ENCODE assay signal across 9 cellular contexts in the genomic region with DNA sequence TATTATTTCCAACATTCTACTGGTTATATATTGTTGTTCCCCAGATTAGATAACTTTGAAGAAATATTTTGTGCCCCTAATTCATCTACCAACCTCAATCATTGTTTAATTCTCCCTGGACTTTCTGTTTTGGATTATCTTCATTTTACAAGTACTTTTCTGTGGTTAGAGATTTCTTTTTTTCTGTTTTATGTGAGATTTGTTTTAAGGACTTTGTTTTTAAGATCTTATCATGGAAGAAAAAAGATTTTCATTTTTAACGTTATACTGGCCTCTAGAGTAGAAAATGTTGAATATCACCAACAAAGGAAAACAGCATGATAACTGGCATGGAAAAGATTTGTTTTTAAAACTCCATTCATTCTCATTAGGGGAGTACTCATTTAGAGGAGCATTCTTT.
DNase-seq lines count a peak whose midpoint lies in the region; ATAC-seq and TF ChIP-seq lines count a peak whose summit lies in the region.
"Had no signal": no experiment of that assay in that cellular context is flagged by ENCODE, and none has a peak within 500 bp of the region (broad histone marks: within the 10 kb centered on the region; RNA-seq: fewer than 3 reads in every experiment).

No MANE protein-coding gene starts in this region.

- peaks cover 2% of the 10 kb centered on the region for H3K4me1 Mint-ChIP-seq in T-helper 17 cell

- no peak overlapping the region for H3K4me3 ChIP-seq in PC-9
- H3K4me3 ChIP-seq in fibroblast of pulmonary artery (replicated peaks; ENCODE audit: low read depth, low read length), result no peak overlapping the region
- H3K4me3 ChIP-seq: BLaER1 treated with 17β-estradiol and CSF1 and Interleukin-3, amounts not matched to agents 10 nM and 100 nM had no signal

- TF ChIP-seq CTCF in PC-9 (conservative IDR thresholded peaks at IDR 0.05), result peak; percentile 72
- TF ChIP-seq CTCF in fibroblast of pulmonary artery (IDR thresholded peaks at IDR 0.05; ENCODE audit: low read length, missing control alignments), result peak; percentile 50

- CTCF ChIA-PET in PC-9 (lab: Charles Lee), result no interaction called here

- H3K27ac Mint-ChIP-seq in T-helper 17 cell, result no peak overlapping the region

- H3K36me3 Mint-ChIP-seq in T-helper 17 cell (ENCODE audit: low read depth), result no peaks in the 10 kb centered on the region

- no peaks in the 10 kb centered on the region for H4K20me1 ChIP-seq in PC-9 (ENCODE audit: insufficient read depth)
- H4K20me1 ChIP-seq: BLaER1 treated with 17β-estradiol and CSF1 and Interleukin-3, amounts not matched to agents 10 nM and 100 nM had no signal

- H3K79me2 ChIP-seq in PC-9 (ENCODE audit: low read depth), result no peaks in the 10 kb centered on the region

- peaks cover 13% of the 10 kb centered on the region for H3K4me1 ChIP-seq in PC-9 (replicated peaks; ENCODE audit: insufficient read depth)

- 0 out of 2 replicates have a peak overlapping the region, but pooled peaks have one; percentile 4 for H3K4me2 ChIP-seq in PC-9

- DNase-seq in DMS153 treated with DMSO at 0.1 percent for 48 hours (lab: John Stamatoyannopoulos, UW; ENCODE audit: unreplicated experiment) (peak; percentile 47), DMS153 (lab: John Stamatoyannopoulos, UW) (no peak), PC-9 (no peak), fibroblast of pulmonary artery (ENCODE audit: low read depth) (peak; percentile 77), stromal cell of bone marrow (ENCODE audit: low read depth) (peak; percentile 34), T-helper 17 cell (no peak)
- no peak for DNase-seq in activated naive CD4-positive, alpha-beta T cell (lab: John Stamatoyannopoulos, UW)
- DNase-seq in stimulated activated CD4-positive, alpha-beta T cell treated with anti-CD3 and anti-CD28 coated beads, Interleukin-1b, Interleukin-23, amount 100 ng/mL, for 48 hours, result no peak

- H3F3A ChIP-seq in PC-9 (ENCODE audit: insufficient read depth, low read depth), result no peaks in the 10 kb centered on the region

- no peak overlapping the region for H3K27ac ChIP-seq in PC-9

- intact Hi-C loops in PC-9 (cut with micrococcal nuclease; ENCODE audit: unreplicated experiment), result loop anchor here (1.0 to 5.0 kb wide), 6 partner anchors 548 to 1275 kb away; a partner anchor contains a TSS

- H3K27me3 Mint-ChIP-seq in T-helper 17 cell, result peaks cover 17% of the 10 kb centered on the region

- POLR2A ChIA-PET in PC-9 (lab: Charles Lee; ENCODE audit: unreplicated experiment), result no interaction called here

- no peaks in the 10 kb centered on the region for H3K36me3 ChIP-seq in PC-9 (ENCODE audit: low read depth)
- H3K36me3 ChIP-seq: BLaER1 treated with 17β-estradiol and CSF1 and Interleukin-3, amounts not matched to agents 10 nM and 100 nM had no signal

- BruUV-seq in PC-9 (replicated peaks; lab: Mats Ljungman, UMichigan), result no TSS peak

- H3K9me3 ChIP-seq in PC-9 (ENCODE audit: insufficient read depth, low read depth) (no peaks in the 10 kb centered on the region), T-helper 17 cell (ENCODE audit: control insufficient read depth, low read length, poor library complexity, severe bottlenecking) (no peaks in the 10 kb centered on the region)
- H3K9me3 ChIP-seq: BLaER1 treated with 17β-estradiol and CSF1 and Interleukin-3, amounts not matched to agents 10 nM and 100 nM had no signal

- H3K4me3 Mint-ChIP-seq in T-helper 17 cell, result no peak overlapping the region

- no peaks in the 10 kb centered on the region for H3K27me3 ChIP-seq in PC-9 (ENCODE audit: insufficient read depth, low read depth)
- H3K27me3 ChIP-seq: BLaER1 treated with 17β-estradiol and CSF1 and Interleukin-3, amounts not matched to agents 10 nM and 100 nM had no signal

- H3K9me2 ChIP-seq in PC-9 (ENCODE audit: insufficient read depth), result no peaks in the 10 kb centered on the region

- H2AFZ ChIP-seq in PC-9, result no peak overlapping the region

- no peak for ATAC-seq in T-helper 17 cell

Comparison
In these comparisons a context has a peak if more than half of its experiments do, and no peak if none do; other contexts are left out.
1. DNase-seq: peak in DMS153 treated with DMSO at 0.1 percent for 48 hours (single experiment), fibroblast of pulmonary artery (single experiment) and stromal cell of bone marrow (single experiment); none in DMS153 (single experiment), PC-9 (0 of 2), T-helper 17 cell (0 of 3), activated naive CD4-positive, alpha-beta T cell (0 of 4) and stimulated activated CD4-positive, alpha-beta T cell treated with anti-CD3 and anti-CD28 coated beads, Interleukin-1b, Interleukin-23, amount 100 ng/mL, for 48 hours (single experiment).